In genomic region chr3:48919215-48920138, GRCh38 we compare ENCODE assay signal across 1 cellular context.
TF ChIP-seq lines count a peak whose summit lies in the region.

No MANE protein-coding gene starts in this region.

TF ChIP-seq in WTC11, 78 proteins besides CTCF, POLR2A, EP300 and RAD21 (continued from another document):
- TF ChIP-seq E2F5 (CRISPR knock-in tag; IDR thresholded peaks at IDR 0.05) (0 out of 2 replicates have a peak, but pooled peaks have one; percentile 4), TCF7 (CRISPR knock-in tag; IDR thresholded peaks at IDR 0.05; ENCODE audit: low read depth) (no peak), E2F1 (CRISPR knock-in tag; IDR thresholded peaks at IDR 0.05) (no peak), ZNF425 (CRISPR knock-in tag; conservative IDR thresholded peaks at IDR 0.05) (no peak), ELF4 (CRISPR knock-in tag; IDR thresholded peaks at IDR 0.05; ENCODE audit: low read depth) (no peak)
- TF ChIP-seq, protein P1, sequence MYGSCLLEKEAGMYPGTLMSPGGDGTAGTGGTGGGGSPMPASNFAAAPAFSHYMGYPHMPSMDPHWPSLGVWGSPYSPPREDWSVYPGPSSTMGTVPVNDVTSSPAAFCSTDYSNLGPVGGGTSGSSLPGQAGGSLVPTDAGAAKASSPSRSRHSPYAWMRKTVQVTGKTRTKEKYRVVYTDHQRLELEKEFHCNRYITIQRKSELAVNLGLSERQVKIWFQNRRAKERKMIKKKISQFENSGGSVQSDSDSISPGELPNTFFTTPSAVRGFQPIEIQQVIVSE (CRISPR knock-in tag; IDR thresholded peaks at IDR 0.05; ENCODE audit: borderline replicate concordance): no peak
- TF ChIP-seq, protein P2, sequence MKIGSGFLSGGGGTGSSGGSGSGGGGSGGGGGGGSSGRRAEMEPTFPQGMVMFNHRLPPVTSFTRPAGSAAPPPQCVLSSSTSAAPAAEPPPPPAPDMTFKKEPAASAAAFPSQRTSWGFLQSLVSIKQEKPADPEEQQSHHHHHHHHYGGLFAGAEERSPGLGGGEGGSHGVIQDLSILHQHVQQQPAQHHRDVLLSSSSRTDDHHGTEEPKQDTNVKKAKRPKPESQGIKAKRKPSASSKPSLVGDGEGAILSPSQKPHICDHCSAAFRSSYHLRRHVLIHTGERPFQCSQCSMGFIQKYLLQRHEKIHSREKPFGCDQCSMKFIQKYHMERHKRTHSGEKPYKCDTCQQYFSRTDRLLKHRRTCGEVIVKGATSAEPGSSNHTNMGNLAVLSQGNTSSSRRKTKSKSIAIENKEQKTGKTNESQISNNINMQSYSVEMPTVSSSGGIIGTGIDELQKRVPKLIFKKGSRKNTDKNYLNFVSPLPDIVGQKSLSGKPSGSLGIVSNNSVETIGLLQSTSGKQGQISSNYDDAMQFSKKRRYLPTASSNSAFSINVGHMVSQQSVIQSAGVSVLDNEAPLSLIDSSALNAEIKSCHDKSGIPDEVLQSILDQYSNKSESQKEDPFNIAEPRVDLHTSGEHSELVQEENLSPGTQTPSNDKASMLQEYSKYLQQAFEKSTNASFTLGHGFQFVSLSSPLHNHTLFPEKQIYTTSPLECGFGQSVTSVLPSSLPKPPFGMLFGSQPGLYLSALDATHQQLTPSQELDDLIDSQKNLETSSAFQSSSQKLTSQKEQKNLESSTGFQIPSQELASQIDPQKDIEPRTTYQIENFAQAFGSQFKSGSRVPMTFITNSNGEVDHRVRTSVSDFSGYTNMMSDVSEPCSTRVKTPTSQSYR (CRISPR knock-in tag; IDR thresholded peaks at IDR 0.05): no peak
